In the genomic region with DNA sequence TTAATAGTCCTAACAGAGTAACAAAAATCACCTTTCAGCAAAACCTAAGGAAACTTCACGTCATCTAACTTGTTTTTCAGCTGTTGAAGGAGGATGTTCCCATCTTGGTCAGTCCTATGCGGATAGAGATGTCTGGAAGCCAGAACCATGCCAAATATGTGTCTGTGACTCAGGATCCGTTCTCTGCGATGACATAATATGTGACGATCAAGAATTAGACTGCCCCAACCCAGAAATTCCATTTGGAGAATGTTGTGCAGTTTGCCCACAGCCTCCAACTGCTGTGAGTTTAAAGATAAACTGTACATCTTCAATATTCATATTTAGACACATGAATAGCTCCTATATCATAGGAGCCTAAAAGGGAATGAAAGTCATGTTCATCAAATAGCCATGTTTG, we compare ENCODE assay signal across 13 cellular contexts. TPM values are rescaled to one million over a fixed set of nuclear protein-coding genes. Genes with fewer than 3 reads are reported as not detected.
DNase-seq lines count a peak whose midpoint lies in the region; ATAC-seq and TF ChIP-seq lines count a peak whose summit lies in the region.
"Had no signal": no experiment of that assay in that cellular context is flagged by ENCODE, and none has a peak within 500 bp of the region (broad histone marks: within the 10 kb centered on the region; RNA-seq: fewer than 3 reads in every experiment).

No MANE protein-coding gene starts in this region.

- CTCF ChIA-PET in CD8-positive, alpha-beta memory T cell (lab: Charles Lee): no interaction called here

- H3K4me3 ChIP-seq in SK-N-MC: no peak overlapping the region
- no peak overlapping the region for H3K4me3 ChIP-seq in rectal smooth muscle tissue (ENCODE audit: low read length)
- H3K4me3 ChIP-seq in CD8-positive, alpha-beta memory T cell (ENCODE audit: low read length): no peak overlapping the region

- H3K4me3 Mint-ChIP-seq in CD8-positive, alpha-beta memory T cell: no peak overlapping the region
- H3K4me3 Mint-ChIP-seq: activated CD4-positive, alpha-beta T cell treated with anti-CD3 and anti-CD28 coated beads for 36 hours; activated naive CD4-positive, alpha-beta T cell treated with anti-CD3 and anti-CD28 coated beads for 36 hours had no signal

- no peaks in the 10 kb centered on the region for H3K27me3 ChIP-seq in rectal smooth muscle tissue (ENCODE audit: control insufficient read depth, insufficient read depth, low read length)
- H3K27me3 ChIP-seq in CD8-positive, alpha-beta memory T cell (ENCODE audit: insufficient read depth, low read length, poor library complexity, severe bottlenecking): no peaks in the 10 kb centered on the region

- H3K36me3 ChIP-seq in SK-N-MC (ENCODE audit: insufficient read depth, low read length) (peaks cover 44% of the 10 kb centered on the region), rectal smooth muscle tissue (ENCODE audit: control insufficient read depth, insufficient read depth, low read length) (no peaks in the 10 kb centered on the region)
- no peaks in the 10 kb centered on the region for H3K36me3 ChIP-seq in CD8-positive, alpha-beta memory T cell (ENCODE audit: insufficient read depth, low read length)

- H3K27me3 Mint-ChIP-seq in CD8-positive, alpha-beta memory T cell: no peaks in the 10 kb centered on the region
- H3K27me3 Mint-ChIP-seq: activated CD4-positive, alpha-beta T cell treated with anti-CD3 and anti-CD28 coated beads for 36 hours had no signal

- no peak overlapping the region for H3K9ac ChIP-seq in SK-N-MC (ENCODE audit: insufficient read length)
- no peak overlapping the region for H3K9ac ChIP-seq in rectal smooth muscle tissue (ENCODE audit: low read length)

- no peak for ATAC-seq in activated naive CD4-positive, alpha-beta T cell treated with anti-CD3 and anti-CD28 coated beads, Interleukin-2, amount 50 U/mL, for 72 hours
- ATAC-seq: activated CD4-positive, alpha-beta T cell treated with anti-CD3 and anti-CD28 coated beads for 36 hours had no signal

- H3K27ac Mint-ChIP-seq in CD8-positive, alpha-beta memory T cell: no peak overlapping the region
- H3K27ac Mint-ChIP-seq in activated naive CD4-positive, alpha-beta T cell treated with anti-CD3 and anti-CD28 coated beads, Interleukin-2, amount 50 U/mL, for 72 hours: no peak overlapping the region
- H3K27ac Mint-ChIP-seq: activated CD4-positive, alpha-beta T cell treated with anti-CD3 and anti-CD28 coated beads for 36 hours; activated naive CD4-positive, alpha-beta T cell treated with anti-CD3 and anti-CD28 coated beads for 36 hours had no signal

- H3K4me1 Mint-ChIP-seq in CD8-positive, alpha-beta memory T cell: no peaks in the 10 kb centered on the region
- H3K4me1 Mint-ChIP-seq: activated CD4-positive, alpha-beta T cell treated with anti-CD3 and anti-CD28 coated beads for 36 hours had no signal

- H3K9me3 ChIP-seq in SK-N-MC (ENCODE audit: low read depth, low read length): no peaks in the 10 kb centered on the region
- no peaks in the 10 kb centered on the region for H3K9me3 ChIP-seq in CD8-positive, alpha-beta memory T cell (ENCODE audit: low read length)

- POLR2A ChIA-PET in CD8-positive, alpha-beta memory T cell (lab: Charles Lee): no interaction called here

- peaks cover 24% of the 10 kb centered on the region for H3K4me1 ChIP-seq in rectal smooth muscle tissue (ENCODE audit: control insufficient read depth, insufficient read depth, low read length)
- no peaks in the 10 kb centered on the region for H3K4me1 ChIP-seq in CD8-positive, alpha-beta memory T cell (ENCODE audit: insufficient read depth, low read length)

- no peaks in the 10 kb centered on the region for H3K36me3 Mint-ChIP-seq in CD8-positive, alpha-beta memory T cell
- H3K36me3 Mint-ChIP-seq in activated naive CD4-positive, alpha-beta T cell treated with anti-CD3 and anti-CD28 coated beads, Interleukin-2, amount 50 U/mL, for 72 hours: no peaks in the 10 kb centered on the region

- TF ChIP-seq CTCF in AG09319 (IDR thresholded peaks at IDR 0.05; ENCODE audit: low read depth, low read length): no peak

- H3K9me3 Mint-ChIP-seq in CD8-positive, alpha-beta memory T cell: no peaks in the 10 kb centered on the region
- H3K9me3 Mint-ChIP-seq in activated naive CD4-positive, alpha-beta T cell treated with anti-CD3 and anti-CD28 coated beads, Interleukin-2, amount 50 U/mL, for 72 hours: no peaks in the 10 kb centered on the region
- H3K9me3 Mint-ChIP-seq: activated naive CD4-positive, alpha-beta T cell treated with anti-CD3 and anti-CD28 coated beads for 36 hours had no signal

- H3K27ac ChIP-seq in SK-N-MC (0 out of 2 replicates have a peak overlapping the region, but pooled peaks have one; percentile 14), rectal smooth muscle tissue (ENCODE audit: low read depth, low read length) (peak overlapping the region; percentile 54)
- H3K27ac ChIP-seq in CD8-positive, alpha-beta memory T cell (ENCODE audit: low read depth, low read length): no peak overlapping the region

- peak; percentile 61 for DNase-seq in AG09319 (ENCODE audit: extremely low read depth, low read depth)
- DNase-seq in SK-N-MC (ENCODE audit: low read depth, low spot score): no peak
- DNase-seq in fibroblast of the conjunctiva (ENCODE audit: low read depth): peak; percentile 81
- no peak for DNase-seq in putamen (ENCODE audit: low spot score)
- DNase-seq in HT-29 (ENCODE audit: low spot score): no peak
- no peak for DNase-seq in CD8-positive, alpha-beta memory T cell
- no peak for DNase-seq in activated naive CD4-positive, alpha-beta T cell treated with anti-CD3 and anti-CD28 coated beads, Interleukin-2, amount 50 U/mL, for 72 hours (ENCODE audit: low spot score in 2 of 2)
- DNase-seq: activated CD4-positive, alpha-beta T cell treated with anti-CD3 and anti-CD28 coated beads for 36 hours; activated naive CD4-positive, alpha-beta T cell treated with anti-CD3 and anti-CD28 coated beads for 36 hours; KBM-7; SHP77; stimulated activated CD8-positive, alpha-beta memory T cell treated with anti-CD3 and anti-CD28 coated beads, Interleukin-4, amount 100 ng/mL, for 48 hours had no signal

RNA-seq across cellular contexts. Expression of a gene that starts 10.5 kb away (rescaled TPM):
- not detected in 2 replicates for total RNA-seq in HT-29 (2014; rRNA removed; shearing (Covaris generic))
- total RNA-seq in CD8-positive, alpha-beta memory T cell: under 1 TPM; 0.07 to 0.09 TPM
- not detected for polyA plus RNA-seq in CD8-positive, alpha-beta memory T cell
- total RNA-seq in activated naive CD4-positive, alpha-beta T cell treated with anti-CD3 and anti-CD28 coated beads, Interleukin-2, amount 50 U/mL, for 72 hours: under 1 TPM in 1 of 2 donors, not detected in 1; 0.16 TPM
- total RNA-seq: activated naive CD4-positive, alpha-beta T cell treated with anti-CD3 and anti-CD28 coated beads for 36 hours had no signal

Comparison
In these comparisons a context has a peak if more than half of its experiments do, and no peak if none do; other contexts are left out.
1. DNase-seq: peak in AG09319 (single experiment) and fibroblast of the conjunctiva (single experiment); none in SK-N-MC (single experiment), putamen (single experiment), HT-29 (single experiment), CD8-positive, alpha-beta memory T cell (0 of 5) and activated naive CD4-positive, alpha-beta T cell treated with anti-CD3 and anti-CD28 coated beads, Interleukin-2, amount 50 U/mL, for 72 hours (0 of 2).